In genomic region chr3:17023006-17023664, GRCh38 we compare ENCODE assay signal across 9 cellular contexts.
DNase-seq lines count a peak whose midpoint lies in the region; ATAC-seq, FAIRE-seq and TF ChIP-seq lines count a peak whose summit lies in the region.
"Had no signal": no experiment of that assay in that cellular context is flagged by ENCODE, and none has a peak within 500 bp of the region (broad histone marks: within the 10 kb centered on the region; RNA-seq: fewer than 3 reads in every experiment).

No MANE protein-coding gene starts in this region.

- H3K27ac ChIP-seq in heart left ventricle (peak overlapping the region in 1 of 12 donors; percentile 11), right atrium auricular region (no peak overlapping the region)
- H3K27ac ChIP-seq: pancreas had no signal

- FAIRE-seq in D721Med (lab: Jason Lieb, UNC), result no peak
- FAIRE-seq: pancreas had no signal

- H3K4me3 Mint-ChIP-seq in activated naive CD8-positive, alpha-beta T cell treated with anti-CD3 and anti-CD28 coated beads, Interleukin-2, amount 50 U/mL, for 24 hours, result peak overlapping the region; percentile 66

- no peaks in the 10 kb centered on the region for H3K27me3 Mint-ChIP-seq in activated naive CD8-positive, alpha-beta T cell treated with anti-CD3 and anti-CD28 coated beads, Interleukin-2, amount 50 U/mL, for 24 hours

- peak overlapping the region; percentile 91 for H3K27ac Mint-ChIP-seq in activated naive CD8-positive, alpha-beta T cell treated with anti-CD3 and anti-CD28 coated beads, Interleukin-2, amount 50 U/mL, for 24 hours

- H3K9me3 ChIP-seq in heart left ventricle (no peaks in the 10 kb centered on the region), right atrium auricular region (no peaks in the 10 kb centered on the region), MG63 (no peaks in the 10 kb centered on the region)
- H3K9me3 ChIP-seq: pancreas had no signal

- H3K4me3 ChIP-seq in heart left ventricle, result no peak overlapping the region
- H3K4me3 ChIP-seq in right atrium auricular region, result no peak overlapping the region
- H3K4me3 ChIP-seq in MG63, result no peak overlapping the region
- H3K4me3 ChIP-seq: pancreas had no signal

- H3K27me3 ChIP-seq in heart left ventricle, result no peaks in the 10 kb centered on the region
- no peaks in the 10 kb centered on the region for H3K27me3 ChIP-seq in right atrium auricular region
- H3K27me3 ChIP-seq in MG63, result no peaks in the 10 kb centered on the region
- H3K27me3 ChIP-seq: pancreas had no signal

- TF ChIP-seq POLR2A in heart left ventricle (IDR thresholded peaks at IDR 0.05), result no peak

- WGBS in heart left ventricle, 4 donors, result 57 to 68% (median 65%) methylated on average over 6 of the region's 6 CpGs

- H3K36me3 ChIP-seq in heart left ventricle, result peaks cover 0 to 6% (median 0%) of the 10 kb centered on the region in 9 donors
- no peaks in the 10 kb centered on the region for H3K36me3 ChIP-seq in right atrium auricular region
- H3K36me3 ChIP-seq in MG63, result no peaks in the 10 kb centered on the region
- H3K36me3 ChIP-seq: pancreas had no signal

- peaks cover 0 to 20% (median 6%) of the 10 kb centered on the region in 12 donors for H3K4me1 ChIP-seq in heart left ventricle
- peaks cover 0 to 6% of the 10 kb centered on the region in 2 donors for H3K4me1 ChIP-seq in right atrium auricular region

- H3K4me1 Mint-ChIP-seq in activated naive CD8-positive, alpha-beta T cell treated with anti-CD3 and anti-CD28 coated beads, Interleukin-2, amount 50 U/mL, for 24 hours, result peaks cover 78% of the 10 kb centered on the region

- intact Hi-C loops in heart left ventricle (cut with DNase I), result loop anchor here in 1 of 10 donors (10.0 kb wide), 1 partner anchor 258 kb away; no protein-coding TSS in a partner anchor

- TF ChIP-seq CTCF in heart left ventricle (IDR thresholded peaks at IDR 0.05), result no peak
- no peak for TF ChIP-seq CTCF in right atrium auricular region (IDR thresholded peaks at IDR 0.05)
- TF ChIP-seq CTCF in D721Med (IDR thresholded peaks at IDR 0.05; ENCODE audit: insufficient read depth, missing control alignments), result no peak

- ATAC-seq in heart left ventricle, result peak in 3 of 4 donors; percentile 28 to 82 (median 67)
- peak; percentile 95 for ATAC-seq in activated naive CD8-positive, alpha-beta T cell treated with anti-CD3 and anti-CD28 coated beads, Interleukin-2, amount 50 U/mL, for 24 hours

- no peaks in the 10 kb centered on the region for H3K9me3 Mint-ChIP-seq in activated naive CD8-positive, alpha-beta T cell treated with anti-CD3 and anti-CD28 coated beads, Interleukin-2, amount 50 U/mL, for 24 hours

- H3K36me3 Mint-ChIP-seq in activated naive CD8-positive, alpha-beta T cell treated with anti-CD3 and anti-CD28 coated beads, Interleukin-2, amount 50 U/mL, for 24 hours (ENCODE audit: low read depth), result peaks cover 24% of the 10 kb centered on the region

- DNase-seq in heart left ventricle (no peak), right atrium auricular region (ENCODE audit: low spot score) (no peak), MG63 (peak; percentile 1), NCI-H510A treated with DMSO at 0.1 percent for 48 hours (lab: John Stamatoyannopoulos, UW) (no peak), D721Med (ENCODE audit: insufficient read length, low spot score) (no peak), kidney glomerular epithelial cell (lab: John Stamatoyannopoulos, UW) (no peak)
- peak; percentile 56 for DNase-seq in activated naive CD8-positive, alpha-beta T cell treated with anti-CD3 and anti-CD28 coated beads, Interleukin-2, amount 50 U/mL, for 24 hours
- DNase-seq in stimulated activated CD8-positive, alpha-beta memory T cell treated with anti-CD3 and anti-CD28 coated beads, Interleukin-4, amount 100 ng/mL, for 4 hours (ENCODE audit: low read depth in 2 of 2, low spot score in 1 of 2), result peak; percentile 20 to 38
- DNase-seq: pancreas had no signal

Comparison
In these comparisons a context has a peak if more than half of its experiments do, and no peak if none do; other contexts are left out.
1. DNase-seq: peak in MG63 (single experiment), activated naive CD8-positive, alpha-beta T cell treated with anti-CD3 and anti-CD28 coated beads, Interleukin-2, amount 50 U/mL, for 24 hours (single experiment) and stimulated activated CD8-positive, alpha-beta memory T cell treated with anti-CD3 and anti-CD28 coated beads, Interleukin-4, amount 100 ng/mL, for 4 hours (2 of 2); none in heart left ventricle (0 of 5), right atrium auricular region (single experiment), NCI-H510A treated with DMSO at 0.1 percent for 48 hours (single experiment), D721Med (single experiment) and kidney glomerular epithelial cell (single experiment).